ENCODE assay signal across 9 cellular contexts in genomic region chrX:1591863-1592127, GRCh38. TPM values are rescaled to one million over a fixed set of nuclear protein-coding genes. Genes with fewer than 3 reads are reported as not detected.
DNase-seq lines count a peak whose midpoint lies in the region; ATAC-seq, FAIRE-seq and TF ChIP-seq lines count a peak whose summit lies in the region.
"Had no signal": no experiment of that assay in that cellular context is flagged by ENCODE, and none has a peak within 500 bp of the region (broad histone marks: within the 10 kb centered on the region; RNA-seq: fewer than 3 reads in every experiment).

No MANE protein-coding gene starts in this region.

- H3K4me1 Mint-ChIP-seq in WTC11, result peaks cover 14% of the 10 kb centered on the region

- DNase-seq in WTC11 (ENCODE audit: low spot score) (no peak), hepatic stellate cell (ENCODE audit: low spot score) (peak; percentile 55), small intestine (no peak), NCI-H1048 (lab: John Stamatoyannopoulos, UW) (no peak), UCSD-AML1 (lab: John Stamatoyannopoulos, UW; ENCODE audit: unreplicated experiment) (no peak)

- no peaks in the 10 kb centered on the region for H3K4me1 ChIP-seq in HEK293 (ENCODE audit: control insufficient read depth, insufficient read depth, low read length)
- H3K4me1 ChIP-seq in small intestine (ENCODE audit: control insufficient read depth in 2 of 2, insufficient read depth in 1 of 2, low read depth in 1 of 2, low read length in 1 of 2), result no peaks in the 10 kb centered on the region

- TF ChIP-seq CTCF in HEK293 (tag by site-specific recombination; IDR thresholded peaks at IDR 0.05), result no peak
- no peak for TF ChIP-seq CTCF in WTC11 (IDR thresholded peaks at IDR 0.05)

- H3K36me3 ChIP-seq in HEK293 (ENCODE audit: control insufficient read depth in 2 of 2, insufficient read depth in 1 of 2, low read length in 2 of 2) (peaks cover 18 to 34% of the 10 kb centered on the region in 2 experiments; a peak in 2 of 3 replicates), small intestine (ENCODE audit: control insufficient read depth in 2 of 2, insufficient read depth in 2 of 2, low read length in 2 of 2) (peaks cover 0 to 10% of the 10 kb centered on the region in 2 donors)

- CTCF ChIA-PET in HEK293 (lab: Yijun Ruan, JAX) (no interaction called here), WTC11 (lab: Charles Lee) (no interaction called here)

- peak overlapping the region; percentile 77 for H3K27ac ChIP-seq in HEK293 (ENCODE audit: extremely low read depth, low read depth, low read length)
- peak overlapping the region; percentile 84 to 88 for H3K27ac ChIP-seq in small intestine (ENCODE audit: low read depth in 1 of 2, low read length in 1 of 2)

- H3K9me3 ChIP-seq in HEK293 (ENCODE audit: control insufficient read depth, insufficient read depth, low read depth, low read length) (no peaks in the 10 kb centered on the region), small intestine (ENCODE audit: control insufficient read depth, low read depth) (no peaks in the 10 kb centered on the region)

- H3K36me3 Mint-ChIP-seq in WTC11, result peaks cover 28% of the 10 kb centered on the region

- ATAC-seq in WTC11 (no peak; the same call in 1 of the 2 replicates), HG02884 (IDR thresholded peaks at IDR 0.05; ENCODE audit: unreplicated experiment) (no peak), HG02571 (IDR thresholded peaks at IDR 0.05; ENCODE audit: unreplicated experiment) (no peak)

- peak overlapping the region; percentile 96 for H3K4me3 ChIP-seq in HEK293 (ENCODE audit: low read depth, low read length)
- peak overlapping the region; percentile 92 to 100 for H3K4me3 ChIP-seq in small intestine (ENCODE audit: low read depth in 1 of 2, low read length in 2 of 2)

- no peaks in the 10 kb centered on the region for H3K27me3 Mint-ChIP-seq in WTC11 (ENCODE audit: low read depth)

- POLR2A ChIA-PET in HEK293 (lab: Yijun Ruan, JAX) (no interaction called here), WTC11 (lab: Charles Lee) (no interaction called here)

- no peak for FAIRE-seq in small intestine (lab: Jason Lieb, UNC)

- H3K9me3 Mint-ChIP-seq in WTC11, result no peaks in the 10 kb centered on the region

- peak overlapping the region; percentile 32; the same call in 1 of the 2 replicates for H3K27ac Mint-ChIP-seq in WTC11

- WGBS in small intestine, 3 donors, result 1 to 4% (median 2%) methylated on average over 9 to 19 of the region's 19 CpGs

- peak overlapping the region; percentile 84 for H3K4me3 Mint-ChIP-seq in WTC11

- H3K27me3 ChIP-seq in small intestine (ENCODE audit: control insufficient read depth in 2 of 2, insufficient read depth in 2 of 2, low read length in 2 of 2), result no peaks in the 10 kb centered on the region

TF ChIP-seq in HEK293, 187 proteins besides CTCF, POLR2A, EP300 and RAD21:
- TF ChIP-seq PBX3 (CRISPR knock-in tag; IDR thresholded peaks at IDR 0.05) (0 out of 2 replicates have a peak, but pooled peaks have one; percentile 11), HIC1 (tag by site-specific recombination; IDR thresholded peaks at IDR 0.05) (no peak)

TF ChIP-seq in WTC11, 78 proteins besides CTCF, POLR2A, EP300 and RAD21:
- TF ChIP-seq ELF4 (CRISPR knock-in tag; IDR thresholded peaks at IDR 0.05; ENCODE audit: low read depth) (no peak), HMGA2 (CRISPR knock-in tag; IDR thresholded peaks at IDR 0.05) (no peak), FOXP4 (CRISPR knock-in tag; IDR thresholded peaks at IDR 0.05) (no peak), FOXP1 (CRISPR knock-in tag; IDR thresholded peaks at IDR 0.05; ENCODE audit: borderline replicate concordance) (no peak)

RNA-seq across cellular contexts. Expression of gene AKAP17A, which starts 0.4 kb away (rescaled TPM):
- total RNA-seq in WTC11 (2021), result 44.5 to 68.1 TPM (median 45.5 TPM) in 3 replicates
- polyA plus RNA-seq in small intestine, result 10 to 100 TPM; 26.7 to 37.3 (median 29.2) TPM

RNA-seq across cellular contexts. Expression of gene ASMT, which starts 23.1 kb away (rescaled TPM):
- 0.32 to 0.87 TPM (median 0.33 TPM) in 3 replicates for total RNA-seq in WTC11 (2021)
- polyA plus RNA-seq in small intestine, result under 1 TPM in 1 of 3 donors, not detected in 2; 0.06 TPM
- total RNA-seq: NCI-H460 had no signal

RNA-seq across cellular contexts. Expression of gene P2RY8, which starts 54.8 kb away (rescaled TPM):
- total RNA-seq in WTC11 (2021), result 0.32 to 0.37 TPM (median 0.32 TPM) in 3 replicates
- polyA plus RNA-seq in small intestine, result 1 to 10 TPM in 1 of 3 donors, under 1 TPM in 2; 0.22 to 2.1 (median 0.81) TPM
- total RNA-seq: NCI-H460 had no signal
